Comparison of ENCODE assay signal across 29 cellular contexts in the genomic region with DNA sequence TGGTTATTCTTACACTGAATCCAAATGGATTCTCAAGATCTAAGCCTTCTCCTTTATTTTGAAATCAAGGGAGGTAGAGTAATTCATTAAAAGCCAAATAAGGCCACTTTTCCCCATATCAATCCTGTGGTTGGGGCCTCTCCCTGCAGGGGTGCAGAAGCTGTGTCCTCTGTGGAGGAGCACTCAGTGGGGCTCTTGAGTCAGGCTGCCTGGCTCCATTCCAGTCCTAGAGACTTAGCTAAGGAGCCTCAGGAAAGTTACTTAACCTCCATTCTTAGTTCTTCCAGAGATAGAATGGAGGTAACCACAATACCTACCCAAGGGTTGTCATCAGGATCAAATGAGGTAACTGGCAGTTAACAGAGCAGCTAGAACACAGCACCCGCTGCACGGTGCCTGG.
"Had no signal": no experiment of that assay in that cellular context is flagged by ENCODE, and none has a peak within 500 bp of the region (broad histone marks: within the 10 kb centered on the region; RNA-seq: fewer than 3 reads in every experiment).

No MANE protein-coding gene starts in this region.

- H3K4me3 ChIP-seq: esophagus muscularis mucosa, gastrocnemius medialis had no signal

- H3K9me3 ChIP-seq: esophagus muscularis mucosa, gastrocnemius medialis had no signal

- DNase-seq: activated CD4-positive, alpha-beta memory T cell treated with anti-CD3 and anti-CD28 coated beads for 36 hours; activated CD4-positive, alpha-beta T cell treated with anti-CD3 and anti-CD28 coated beads for 36 hours; activated CD4-positive, alpha-beta T cell treated with anti-CD3 and anti-CD28 coated beads, Interleukin-2, amount 10 ng/mL, durations not matched to agents 24 days and 14 days; activated CD4-positive, CD25-positive, alpha-beta regulatory T cell; activated CD4-positive, CD25-positive, alpha-beta regulatory T cell treated with anti-CD3 and anti-CD28 coated beads, Interleukin-2, amount 50 U/mL, for 72 hours; activated CD8-positive, alpha-beta memory T cell treated with anti-CD3 and anti-CD28 coated beads, Interleukin-2, amount 10 ng/mL, durations not matched to agents 7 days and 5 days; activated CD8-positive, alpha-beta memory T cell treated with anti-CD3 and anti-CD28 coated beads, Interleukin-2, amount 50 U/mL, for 4 hours; activated CD8-positive, alpha-beta T cell treated with anti-CD3 and anti-CD28 coated beads, Interleukin-2, amount 10 ng/mL, durations not matched to agents 7 days and 5 days; activated gamma-delta T cell treated with Interleukin-2 at 50 U/mL for 16 hours; activated naive CD4-positive, alpha-beta T cell treated with anti-CD3 and anti-CD28 coated beads, Interleukin-2, amount 50 U/mL, for 16 hours; activated naive CD4-positive, alpha-beta T cell treated with Interleukin-2 at 50 U/mL for 16 hours; activated T-cell treated with anti-CD3 and anti-CD28 coated beads, Interleukin-2, amount 50 U/mL, for 1 hour; activated T-cell treated with anti-CD3 and anti-CD28 coated beads, Interleukin-2, amount 50 U/mL, for 48 hours; amniotic stem cell; anterior cingulate cortex; brain microvascular endothelial cell; cortex of kidney; dermis blood vessel endothelial cell; effector CD4-positive, alpha-beta T cell; effector memory CD8-positive, alpha-beta T cell; erythroblast; foreskin keratinocyte; gastrocnemius medialis; glutamatergic neuron; T-helper 2 cell had no signal

- H3K27ac ChIP-seq: brain microvascular endothelial cell, esophagus muscularis mucosa, foreskin keratinocyte, gastrocnemius medialis had no signal

- H3K9me3 Mint-ChIP-seq: activated CD4-positive, alpha-beta T cell treated with anti-CD3 and anti-CD28 coated beads, Interleukin-2, amount 10 ng/mL, durations not matched to agents 24 days and 14 days had no signal

- ATAC-seq: activated CD4-positive, alpha-beta T cell treated with anti-CD3 and anti-CD28 coated beads for 36 hours; activated CD8-positive, alpha-beta memory T cell treated with anti-CD3 and anti-CD28 coated beads, Interleukin-2, amount 10 ng/mL, durations not matched to agents 7 days and 5 days; activated CD8-positive, alpha-beta T cell treated with anti-CD3 and anti-CD28 coated beads, Interleukin-2, amount 10 ng/mL, durations not matched to agents 7 days and 5 days; effector memory CD8-positive, alpha-beta T cell; foreskin keratinocyte; gastrocnemius medialis had no signal

- H3K4me1 ChIP-seq: esophagus muscularis mucosa, foreskin keratinocyte, gastrocnemius medialis had no signal

- H3K36me3 Mint-ChIP-seq: activated CD4-positive, alpha-beta memory T cell treated with anti-CD3 and anti-CD28 coated beads for 36 hours; activated CD8-positive, alpha-beta memory T cell treated with anti-CD3 and anti-CD28 coated beads, Interleukin-2, amount 10 ng/mL, durations not matched to agents 7 days and 5 days; activated naive CD8-positive, alpha-beta T cell had no signal

- H3K27me3 ChIP-seq: brain microvascular endothelial cell, esophagus muscularis mucosa, foreskin keratinocyte, gastrocnemius medialis had no signal

- H3K27me3 Mint-ChIP-seq: activated CD4-positive, alpha-beta memory T cell treated with anti-CD3 and anti-CD28 coated beads for 36 hours; activated CD4-positive, alpha-beta T cell treated with anti-CD3 and anti-CD28 coated beads, Interleukin-2, amount 10 ng/mL, durations not matched to agents 24 days and 14 days; activated CD8-positive, alpha-beta memory T cell treated with anti-CD3 and anti-CD28 coated beads, Interleukin-2, amount 10 ng/mL, durations not matched to agents 7 days and 5 days; central memory CD8-positive, alpha-beta T cell; effector memory CD8-positive, alpha-beta T cell had no signal

- H3K36me3 ChIP-seq: brain microvascular endothelial cell, esophagus muscularis mucosa, gastrocnemius medialis had no signal

- H3K27ac Mint-ChIP-seq: activated CD4-positive, alpha-beta memory T cell treated with anti-CD3 and anti-CD28 coated beads for 36 hours; activated CD4-positive, alpha-beta T cell treated with anti-CD3 and anti-CD28 coated beads for 36 hours; activated CD4-positive, alpha-beta T cell treated with anti-CD3 and anti-CD28 coated beads, Interleukin-2, amount 10 ng/mL, durations not matched to agents 24 days and 14 days; activated CD8-positive, alpha-beta memory T cell treated with anti-CD3 and anti-CD28 coated beads, Interleukin-2, amount 10 ng/mL, durations not matched to agents 7 days and 5 days; activated CD8-positive, alpha-beta T cell treated with anti-CD3 and anti-CD28 coated beads, Interleukin-2, amount 10 ng/mL, durations not matched to agents 7 days and 5 days; activated naive CD8-positive, alpha-beta T cell; activated T-helper 1 cell treated with anti-CD3 and anti-CD28 coated beads, Interleukin-12 subunit alpha, Interleukin-12 subunit beta, Interleukin-2, Interleukin-4 antibody, amounts not matched to agents 30 ng/mL and 10 ng/mL and 1 ng/mL, durations not matched to agents 14 hours and 24 hours and 36 hours; effector memory CD8-positive, alpha-beta T cell had no signal

- H3K4me1 Mint-ChIP-seq: activated CD4-positive, alpha-beta T cell treated with anti-CD3 and anti-CD28 coated beads for 36 hours; activated CD4-positive, alpha-beta T cell treated with anti-CD3 and anti-CD28 coated beads, Interleukin-2, amount 10 ng/mL, durations not matched to agents 24 days and 14 days; activated CD8-positive, alpha-beta memory T cell treated with anti-CD3 and anti-CD28 coated beads, Interleukin-2, amount 10 ng/mL, durations not matched to agents 7 days and 5 days; central memory CD8-positive, alpha-beta T cell had no signal

- H3K4me3 Mint-ChIP-seq: activated CD4-positive, alpha-beta memory T cell treated with anti-CD3 and anti-CD28 coated beads for 36 hours; activated CD4-positive, alpha-beta T cell treated with anti-CD3 and anti-CD28 coated beads for 36 hours; activated CD4-positive, alpha-beta T cell treated with anti-CD3 and anti-CD28 coated beads, Interleukin-2, amount 10 ng/mL, durations not matched to agents 24 days and 14 days; activated CD8-positive, alpha-beta memory T cell treated with anti-CD3 and anti-CD28 coated beads, Interleukin-2, amount 10 ng/mL, durations not matched to agents 7 days and 5 days; activated CD8-positive, alpha-beta T cell treated with anti-CD3 and anti-CD28 coated beads, Interleukin-2, amount 10 ng/mL, durations not matched to agents 7 days and 5 days; activated naive CD8-positive, alpha-beta T cell; activated T-helper 1 cell treated with anti-CD3 and anti-CD28 coated beads, Interleukin-12 subunit alpha, Interleukin-12 subunit beta, Interleukin-2, Interleukin-4 antibody, amounts not matched to agents 30 ng/mL and 10 ng/mL and 1 ng/mL, durations not matched to agents 14 hours and 24 hours and 36 hours; central memory CD8-positive, alpha-beta T cell; effector memory CD8-positive, alpha-beta T cell had no signal
